ENCODE assay signal across 1 cellular context in genomic region chr16:57379579-57379978, GRCh38.
TF ChIP-seq lines count a peak whose summit lies in the region.

No MANE protein-coding gene starts in this region.

TF ChIP-seq in K562, 482 proteins besides CTCF, POLR2A, EP300 and RAD21:
- TF ChIP-seq ZNF3 (CRISPR knock-in tag; IDR thresholded peaks at IDR 0.05) = no peak
- TF ChIP-seq BHLHE40 (IDR thresholded peaks at IDR 0.05; ENCODE audit: low read length) = peak; percentile 58
- peak; percentile 67 for TF ChIP-seq CREM (IDR thresholded peaks at IDR 0.05; ENCODE audit: low read depth)
- no peak for TF ChIP-seq ZNF449 (CRISPR knock-in tag; IDR thresholded peaks at IDR 0.05)
- no peak for TF ChIP-seq HNRNPUL1 (IDR thresholded peaks at IDR 0.05; ENCODE audit: low read length)
- TF ChIP-seq PRMT5 (CRISPR knock-in tag; IDR thresholded peaks at IDR 0.05) = no peak
- TF ChIP-seq, protein P1, sequence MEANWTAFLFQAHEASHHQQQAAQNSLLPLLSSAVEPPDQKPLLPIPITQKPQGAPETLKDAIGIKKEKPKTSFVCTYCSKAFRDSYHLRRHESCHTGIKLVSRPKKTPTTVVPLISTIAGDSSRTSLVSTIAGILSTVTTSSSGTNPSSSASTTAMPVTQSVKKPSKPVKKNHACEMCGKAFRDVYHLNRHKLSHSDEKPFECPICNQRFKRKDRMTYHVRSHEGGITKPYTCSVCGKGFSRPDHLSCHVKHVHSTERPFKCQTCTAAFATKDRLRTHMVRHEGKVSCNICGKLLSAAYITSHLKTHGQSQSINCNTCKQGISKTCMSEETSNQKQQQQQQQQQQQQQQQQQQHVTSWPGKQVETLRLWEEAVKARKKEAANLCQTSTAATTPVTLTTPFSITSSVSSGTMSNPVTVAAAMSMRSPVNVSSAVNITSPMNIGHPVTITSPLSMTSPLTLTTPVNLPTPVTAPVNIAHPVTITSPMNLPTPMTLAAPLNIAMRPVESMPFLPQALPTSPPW (CRISPR knock-in tag; IDR thresholded peaks at IDR 0.05) = no peak
- no peak for TF ChIP-seq TEAD2 (tag; IDR thresholded peaks at IDR 0.05)
- no peak for TF ChIP-seq MLLT1 (IDR thresholded peaks at IDR 0.05)
- TF ChIP-seq ZNF398 (CRISPR knock-in tag; IDR thresholded peaks at IDR 0.05) = no peak
- TF ChIP-seq, protein P2, sequence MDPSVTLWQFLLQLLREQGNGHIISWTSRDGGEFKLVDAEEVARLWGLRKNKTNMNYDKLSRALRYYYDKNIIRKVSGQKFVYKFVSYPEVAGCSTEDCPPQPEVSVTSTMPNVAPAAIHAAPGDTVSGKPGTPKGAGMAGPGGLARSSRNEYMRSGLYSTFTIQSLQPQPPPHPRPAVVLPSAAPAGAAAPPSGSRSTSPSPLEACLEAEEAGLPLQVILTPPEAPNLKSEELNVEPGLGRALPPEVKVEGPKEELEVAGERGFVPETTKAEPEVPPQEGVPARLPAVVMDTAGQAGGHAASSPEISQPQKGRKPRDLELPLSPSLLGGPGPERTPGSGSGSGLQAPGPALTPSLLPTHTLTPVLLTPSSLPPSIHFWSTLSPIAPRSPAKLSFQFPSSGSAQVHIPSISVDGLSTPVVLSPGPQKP (CRISPR knock-in tag; IDR thresholded peaks at IDR 0.05) = no peak
- TF ChIP-seq, protein P3, sequence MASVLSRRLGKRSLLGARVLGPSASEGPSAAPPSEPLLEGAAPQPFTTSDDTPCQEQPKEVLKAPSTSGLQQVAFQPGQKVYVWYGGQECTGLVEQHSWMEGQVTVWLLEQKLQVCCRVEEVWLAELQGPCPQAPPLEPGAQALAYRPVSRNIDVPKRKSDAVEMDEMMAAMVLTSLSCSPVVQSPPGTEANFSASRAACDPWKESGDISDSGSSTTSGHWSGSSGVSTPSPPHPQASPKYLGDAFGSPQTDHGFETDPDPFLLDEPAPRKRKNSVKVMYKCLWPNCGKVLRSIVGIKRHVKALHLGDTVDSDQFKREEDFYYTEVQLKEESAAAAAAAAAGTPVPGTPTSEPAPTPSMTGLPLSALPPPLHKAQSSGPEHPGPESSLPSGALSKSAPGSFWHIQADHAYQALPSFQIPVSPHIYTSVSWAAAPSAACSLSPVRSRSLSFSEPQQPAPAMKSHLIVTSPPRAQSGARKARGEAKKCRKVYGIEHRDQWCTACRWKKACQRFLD (CRISPR knock-in tag; IDR thresholded peaks at IDR 0.05) = no peak
- no peak for TF ChIP-seq ADNP (tag; IDR thresholded peaks at IDR 0.05)
- TF ChIP-seq, protein P4, sequence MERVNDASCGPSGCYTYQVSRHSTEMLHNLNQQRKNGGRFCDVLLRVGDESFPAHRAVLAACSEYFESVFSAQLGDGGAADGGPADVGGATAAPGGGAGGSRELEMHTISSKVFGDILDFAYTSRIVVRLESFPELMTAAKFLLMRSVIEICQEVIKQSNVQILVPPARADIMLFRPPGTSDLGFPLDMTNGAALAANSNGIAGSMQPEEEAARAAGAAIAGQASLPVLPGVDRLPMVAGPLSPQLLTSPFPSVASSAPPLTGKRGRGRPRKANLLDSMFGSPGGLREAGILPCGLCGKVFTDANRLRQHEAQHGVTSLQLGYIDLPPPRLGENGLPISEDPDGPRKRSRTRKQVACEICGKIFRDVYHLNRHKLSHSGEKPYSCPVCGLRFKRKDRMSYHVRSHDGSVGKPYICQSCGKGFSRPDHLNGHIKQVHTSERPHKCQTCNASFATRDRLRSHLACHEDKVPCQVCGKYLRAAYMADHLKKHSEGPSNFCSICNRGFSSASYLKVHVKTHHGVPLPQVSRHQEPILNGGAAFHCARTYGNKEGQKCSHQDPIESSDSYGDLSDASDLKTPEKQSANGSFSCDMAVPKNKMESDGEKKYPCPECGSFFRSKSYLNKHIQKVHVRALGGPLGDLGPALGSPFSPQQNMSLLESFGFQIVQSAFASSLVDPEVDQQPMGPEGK (CRISPR knock-in tag; IDR thresholded peaks at IDR 0.05; ENCODE audit: borderline replicate concordance) = no peak
- TF ChIP-seq ZNF274 (IDR thresholded peaks at IDR 0.05; ENCODE audit: borderline replicate concordance, low read depth, low read length) = no peak
- no peak for TF ChIP-seq GABPB1 (CRISPR knock-in tag; IDR thresholded peaks at IDR 0.05)
- TF ChIP-seq STAT6 (CRISPR knock-in tag; IDR thresholded peaks at IDR 0.05) = no peak
- TF ChIP-seq ZNF224 (CRISPR knock-in tag; IDR thresholded peaks at IDR 0.05) = no peak
- TF ChIP-seq NR2C1 (IDR thresholded peaks at IDR 0.05) = no peak
- TF ChIP-seq NR2C1 (tag; IDR thresholded peaks at IDR 0.05) = no peak
- TF ChIP-seq, protein P5, sequence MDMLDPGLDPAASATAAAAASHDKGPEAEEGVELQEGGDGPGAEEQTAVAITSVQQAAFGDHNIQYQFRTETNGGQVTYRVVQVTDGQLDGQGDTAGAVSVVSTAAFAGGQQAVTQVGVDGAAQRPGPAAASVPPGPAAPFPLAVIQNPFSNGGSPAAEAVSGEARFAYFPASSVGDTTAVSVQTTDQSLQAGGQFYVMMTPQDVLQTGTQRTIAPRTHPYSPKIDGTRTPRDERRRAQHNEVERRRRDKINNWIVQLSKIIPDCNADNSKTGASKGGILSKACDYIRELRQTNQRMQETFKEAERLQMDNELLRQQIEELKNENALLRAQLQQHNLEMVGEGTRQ (CRISPR knock-in tag; IDR thresholded peaks at IDR 0.05) = 0 out of 2 replicates have a peak, but pooled peaks have one; percentile 16
- TF ChIP-seq STAG1 (CRISPR knock-in tag; IDR thresholded peaks at IDR 0.05; ENCODE audit: borderline replicate concordance) = no peak
- no peak for TF ChIP-seq ZNF79 (CRISPR knock-in tag; IDR thresholded peaks at IDR 0.05; ENCODE audit: low read depth)
- TF ChIP-seq, protein P6, sequence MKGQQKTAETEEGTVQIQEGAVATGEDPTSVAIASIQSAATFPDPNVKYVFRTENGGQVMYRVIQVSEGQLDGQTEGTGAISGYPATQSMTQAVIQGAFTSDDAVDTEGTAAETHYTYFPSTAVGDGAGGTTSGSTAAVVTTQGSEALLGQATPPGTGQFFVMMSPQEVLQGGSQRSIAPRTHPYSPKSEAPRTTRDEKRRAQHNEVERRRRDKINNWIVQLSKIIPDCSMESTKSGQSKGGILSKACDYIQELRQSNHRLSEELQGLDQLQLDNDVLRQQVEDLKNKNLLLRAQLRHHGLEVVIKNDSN (CRISPR knock-in tag; IDR thresholded peaks at IDR 0.05) = peak; percentile 64
- TF ChIP-seq CREB1 (IDR thresholded peaks at IDR 0.05) = peak; percentile 71
- no peak; the same call in 1 of the 2 replicates for TF ChIP-seq CREB1 (CRISPR knock-in tag; IDR thresholded peaks at IDR 0.05)
